ENCODE assay signal across 8 cellular contexts in genomic region chr14:68598621-68599447, GRCh38.
DNase-seq lines count a peak whose midpoint lies in the region; ATAC-seq and TF ChIP-seq lines count a peak whose summit lies in the region.

No MANE protein-coding gene starts in this region.

- no peaks in the 10 kb centered on the region for H3K27me3 ChIP-seq in WERI-Rb-1 (ENCODE audit: insufficient read depth, low read depth, severe bottlenecking)

- H3K27ac ChIP-seq in WERI-Rb-1 = peak overlapping the region; percentile 31; the same call in 1 of the 2 replicates

- intact Hi-C loops in Right ventricle myocardium superior (cut with DNase I) = no loop called here

- no peaks in the 10 kb centered on the region for H3K9me3 ChIP-seq in WERI-Rb-1 (ENCODE audit: severe bottlenecking)

- ATAC-seq in Right ventricle myocardium superior (ENCODE audit: poor library complexity) = peak; percentile 83
- ATAC-seq in HG02623 (IDR thresholded peaks at IDR 0.05; ENCODE audit: unreplicated experiment) = no peak
- ATAC-seq in GM18519 (IDR thresholded peaks at IDR 0.05; ENCODE audit: low FRiP score, unreplicated experiment) = no peak
- ATAC-seq in GM21529 (IDR thresholded peaks at IDR 0.05; ENCODE audit: unreplicated experiment) = no peak

- H3K4me3 ChIP-seq in WERI-Rb-1 (ENCODE audit: low read depth, low read length) = no peak overlapping the region

- no peak for TF ChIP-seq CTCF in WERI-Rb-1 (IDR thresholded peaks at IDR 0.05; ENCODE audit: low read depth, low read length)

- DNase-seq in EL = peak; percentile 61
- DNase-seq in WERI-Rb-1 = no peak
- DNase-seq in Right ventricle myocardium superior = peak; percentile 84
- peak; percentile 93 for DNase-seq in pulmonary artery endothelial cell (ENCODE audit: low read depth, low spot score)
- no peak for DNase-seq in mesenteric fat pad (ENCODE audit: low spot score)

- no peaks in the 10 kb centered on the region for H3K36me3 ChIP-seq in WERI-Rb-1

Comparison
In these comparisons a context has a peak if more than half of its experiments do, and no peak if none do; other contexts are left out.
1. DNase-seq: peak in EL (single experiment), Right ventricle myocardium superior (single experiment) and pulmonary artery endothelial cell (single experiment); none in WERI-Rb-1 (single experiment) and mesenteric fat pad (single experiment).